ENCODE assay signal across 37 cellular contexts in the genomic region with DNA sequence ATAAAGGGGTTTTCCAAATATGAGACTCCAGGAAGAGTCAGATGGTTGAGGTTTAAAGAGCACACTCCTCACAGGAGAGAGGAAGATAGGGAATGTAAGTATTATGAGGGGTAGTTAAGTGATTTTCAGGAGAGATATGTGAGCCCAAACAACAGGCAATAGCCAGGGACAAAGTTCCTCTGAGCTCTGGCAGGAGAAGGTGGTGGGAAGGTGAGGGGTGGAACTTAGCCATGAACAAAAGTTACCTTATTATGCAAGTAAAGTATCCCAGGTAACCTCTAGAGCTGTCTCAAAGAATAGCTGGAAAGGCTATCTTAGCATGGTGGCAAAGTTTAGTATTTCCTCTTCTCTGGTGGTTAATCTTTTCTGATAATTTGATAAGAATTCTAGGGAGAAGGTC.
"Had no signal": no experiment of that assay in that cellular context is flagged by ENCODE, and none has a peak within 500 bp of the region (broad histone marks: within the 10 kb centered on the region; RNA-seq: fewer than 3 reads in every experiment).

No MANE protein-coding gene starts in this region.

- H3K36me3 Mint-ChIP-seq: activated CD8-positive, alpha-beta memory T cell treated with anti-CD3 and anti-CD28 coated beads, Interleukin-2, amount 10 ng/mL, durations not matched to agents 7 days and 5 days; activated naive CD8-positive, alpha-beta T cell treated with anti-CD3 and anti-CD28 coated beads for 36 hours had no signal

- H3K4me1 Mint-ChIP-seq: activated CD4-positive, alpha-beta memory T cell treated with anti-CD3 and anti-CD28 coated beads, Interleukin-2, amount 10 ng/mL, durations not matched to agents 7 days and 5 days; activated CD8-positive, alpha-beta memory T cell treated with anti-CD3 and anti-CD28 coated beads, Interleukin-2, amount 10 ng/mL, durations not matched to agents 7 days and 5 days; activated naive CD8-positive, alpha-beta T cell treated with anti-CD3 and anti-CD28 coated beads for 36 hours had no signal

- H3K27me3 ChIP-seq: brain microvascular endothelial cell had no signal

- H3K27ac Mint-ChIP-seq: activated CD4-positive, alpha-beta memory T cell treated with anti-CD3 and anti-CD28 coated beads, Interleukin-2, amount 10 ng/mL, durations not matched to agents 7 days and 5 days; activated CD8-positive, alpha-beta memory T cell treated with anti-CD3 and anti-CD28 coated beads, Interleukin-2, amount 10 ng/mL, durations not matched to agents 7 days and 5 days; activated naive CD8-positive, alpha-beta T cell treated with anti-CD3 and anti-CD28 coated beads for 36 hours had no signal

- H3K27ac ChIP-seq: brain microvascular endothelial cell, RWPE1, VCaP had no signal

- H3K4me3 Mint-ChIP-seq: activated CD4-positive, alpha-beta memory T cell treated with anti-CD3 and anti-CD28 coated beads, Interleukin-2, amount 10 ng/mL, durations not matched to agents 7 days and 5 days; activated CD8-positive, alpha-beta memory T cell treated with anti-CD3 and anti-CD28 coated beads, Interleukin-2, amount 10 ng/mL, durations not matched to agents 7 days and 5 days; activated naive CD8-positive, alpha-beta T cell treated with anti-CD3 and anti-CD28 coated beads for 36 hours had no signal

- FAIRE-seq: RCC 7860 had no signal

- ATAC-seq: activated CD8-positive, alpha-beta memory T cell treated with anti-CD3 and anti-CD28 coated beads, Interleukin-2, amount 10 ng/mL, durations not matched to agents 7 days and 5 days; PC-3; Right ventricle myocardium inferior; SK-N-SH treated with all-trans-retinoic acid at 6 μM for 48 hours had no signal

- H3K27me3 Mint-ChIP-seq: activated CD4-positive, alpha-beta memory T cell treated with anti-CD3 and anti-CD28 coated beads, Interleukin-2, amount 10 ng/mL, durations not matched to agents 7 days and 5 days; activated CD8-positive, alpha-beta memory T cell treated with anti-CD3 and anti-CD28 coated beads, Interleukin-2, amount 10 ng/mL, durations not matched to agents 7 days and 5 days; activated naive CD8-positive, alpha-beta T cell treated with anti-CD3 and anti-CD28 coated beads for 36 hours had no signal

- DNase-seq: activated CD4-positive, alpha-beta memory T cell treated with anti-CD3 and anti-CD28 coated beads, Interleukin-2, amount 10 ng/mL, durations not matched to agents 7 days and 5 days; activated CD4-positive, alpha-beta T cell treated with anti-CD3 and anti-CD28 coated beads for 1 hour; activated CD4-positive, alpha-beta T cell treated with anti-CD3 and anti-CD28 coated beads for 48 hours; activated CD4-positive, CD25-positive, alpha-beta regulatory T cell; activated CD8-positive, alpha-beta memory T cell treated with anti-CD3 and anti-CD28 coated beads for 24 hours; activated CD8-positive, alpha-beta memory T cell treated with anti-CD3 and anti-CD28 coated beads, Interleukin-2, amount 10 ng/mL, durations not matched to agents 7 days and 5 days; activated CD8-positive, alpha-beta memory T cell treated with anti-CD3 and anti-CD28 coated beads, Interleukin-2, amount 50 U/mL, for 48 hours; activated effector memory CD4-positive, alpha-beta T cell treated with Interleukin-2 at 50 U/mL for 16 hours; activated naive CD4-positive, alpha-beta T cell; activated naive CD4-positive, alpha-beta T cell treated with anti-CD3 and anti-CD28 coated beads, Interleukin-2, amount 50 U/mL, for 16 hours; activated naive CD8-positive, alpha-beta T cell treated with anti-CD3 and anti-CD28 coated beads for 36 hours; activated T-cell treated with anti-CD3 and anti-CD28 coated beads, Interleukin-2, amount 50 U/mL, for 48 hours; amniotic stem cell; aorta; brain microvascular endothelial cell; central memory CD4-positive, alpha-beta T cell; NCI-H1092 treated with DMSO at 0.1 percent for 48 hours; NCI-H1417; NCI-H146; NCI-H187; NCI-H2029 treated with DMSO at 0.1 percent for 48 hours; NCI-H2107; NCI-H2171; NCI-H524; NCI-H69; NCI-H82; PC-3; SIG-M5; SW 1271; T-helper 1 cell; T-helper 2 cell; T-helper 9 cell had no signal

- H3K36me3 ChIP-seq: brain microvascular endothelial cell had no signal
